21 cellular contexts compared by ENCODE assay signal in the genomic region with DNA sequence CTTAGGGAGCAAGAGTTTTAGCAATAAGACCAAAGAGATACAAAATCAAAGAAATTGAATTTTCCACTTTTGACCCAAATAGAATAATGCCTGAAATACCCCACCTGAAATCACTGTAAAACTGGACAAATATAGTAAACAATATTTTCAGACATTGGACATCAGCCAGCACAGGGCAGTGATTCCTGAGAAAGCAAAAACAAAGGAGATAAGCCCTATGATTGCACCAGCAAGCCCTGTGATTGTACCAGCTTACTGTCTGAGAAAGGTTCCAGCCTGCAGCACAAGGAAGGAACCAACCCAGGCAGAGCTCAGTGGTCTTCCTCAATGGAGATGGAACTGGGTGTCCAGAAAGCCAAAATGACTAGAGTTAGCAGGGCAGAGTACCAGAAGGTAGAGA. TPM values are rescaled to one million over a fixed set of nuclear protein-coding genes. Genes with fewer than 3 reads are reported as not detected.
DNase-seq lines count a peak whose midpoint lies in the region; ATAC-seq and TF ChIP-seq lines count a peak whose summit lies in the region.
"Had no signal": no experiment of that assay in that cellular context is flagged by ENCODE, and none has a peak within 500 bp of the region (broad histone marks: within the 10 kb centered on the region; RNA-seq: fewer than 3 reads in every experiment).

No MANE protein-coding gene starts in this region.

- TF ChIP-seq CTCF in WTC11 (IDR thresholded peaks at IDR 0.05) (no peak), esophagus muscularis mucosa (IDR thresholded peaks at IDR 0.05) (no peak)

- no peak overlapping the region for H3K4me3 Mint-ChIP-seq in activated T-cell treated with anti-CD3 and anti-CD28 coated beads, Interleukin-2, amount 50 U/mL, for 24 hours
- H3K4me3 Mint-ChIP-seq in WTC11, result no peak overlapping the region
- peak overlapping the region in 5 of 10 donors; percentile 31 to 79 (median 45) for H3K4me3 Mint-ChIP-seq in naive thymus-derived CD4-positive, alpha-beta T cell
- H3K4me3 Mint-ChIP-seq: dendritic cell treated with granulocyte-macrophage colony-stimulating factor and Interleukin-4, amounts not matched to agents 40 ng/mL and 50 ng/mL, for 4 days had no signal

- ATAC-seq in WTC11, result no peak
- ATAC-seq in naive thymus-derived CD4-positive, alpha-beta T cell, result no peak
- no peak for ATAC-seq in HG02970 (IDR thresholded peaks at IDR 0.05; ENCODE audit: low FRiP score, unreplicated experiment)
- ATAC-seq: HCT116 had no signal

- no peak for TF ChIP-seq POLR2A in esophagus muscularis mucosa (IDR thresholded peaks at IDR 0.05; ENCODE audit: low read depth)

- H3K27ac ChIP-seq in naive thymus-derived CD4-positive, alpha-beta T cell (ENCODE audit: low read depth, low read length), result no peak overlapping the region
- H3K27ac ChIP-seq in esophagus muscularis mucosa (replicated peaks in 1 of 4), result no peak overlapping the region
- H3K27ac ChIP-seq: cardiac muscle cell had no signal

- H3K27me3 ChIP-seq in naive thymus-derived CD4-positive, alpha-beta T cell (ENCODE audit: control insufficient read depth in 2 of 2, insufficient read depth in 2 of 2, low read length in 2 of 2), result no peaks in the 10 kb centered on the region
- H3K27me3 ChIP-seq in esophagus muscularis mucosa, result no peaks in the 10 kb centered on the region
- H3K27me3 ChIP-seq: cardiac muscle cell had no signal

- H3K27ac Mint-ChIP-seq in activated T-cell treated with anti-CD3 and anti-CD28 coated beads, Interleukin-2, amount 50 U/mL, for 24 hours, result peak overlapping the region; percentile 74
- peak overlapping the region; percentile 30; the same call in 1 of the 2 replicates for H3K27ac Mint-ChIP-seq in WTC11
- H3K27ac Mint-ChIP-seq in naive thymus-derived CD4-positive, alpha-beta T cell, result peak overlapping the region in 6 of 9 donors; percentile 23 to 86 (median 65)
- H3K27ac Mint-ChIP-seq: activated T-helper 2 cell treated with anti-CD3 and anti-CD28 coated beads, Interferon-gamma antibody, Interleukin-2, Interleukin-4, amounts not matched to agents 10 μg/mL and 5 μg/mL and 100 μg/mL, durations not matched to agents 14 hours and 24 hours and 36 hours; dendritic cell treated with granulocyte-macrophage colony-stimulating factor and Interleukin-4, amounts not matched to agents 40 ng/mL and 50 ng/mL, for 4 days had no signal

- peaks cover 93% of the 10 kb centered on the region for H3K36me3 Mint-ChIP-seq in activated T-cell treated with anti-CD3 and anti-CD28 coated beads, Interleukin-2, amount 50 U/mL, for 24 hours (ENCODE audit: low read depth)
- H3K36me3 Mint-ChIP-seq in WTC11, result peaks cover 31% of the 10 kb centered on the region
- H3K36me3 Mint-ChIP-seq in naive thymus-derived CD4-positive, alpha-beta T cell, result peaks cover 35 to 75% (median 73%) of the 10 kb centered on the region in 5 donors

- TF ChIP-seq EP300 in esophagus muscularis mucosa (IDR thresholded peaks at IDR 0.05), result no peak

- H3K27me3 Mint-ChIP-seq in activated T-cell treated with anti-CD3 and anti-CD28 coated beads, Interleukin-2, amount 50 U/mL, for 24 hours, result no peaks in the 10 kb centered on the region
- H3K27me3 Mint-ChIP-seq in WTC11 (ENCODE audit: low read depth), result no peaks in the 10 kb centered on the region
- no peaks in the 10 kb centered on the region for H3K27me3 Mint-ChIP-seq in naive thymus-derived CD4-positive, alpha-beta T cell
- H3K27me3 Mint-ChIP-seq: dendritic cell treated with granulocyte-macrophage colony-stimulating factor and Interleukin-4, amounts not matched to agents 40 ng/mL and 50 ng/mL, for 4 days had no signal

- peaks cover 18 to 31% of the 10 kb centered on the region in 2 donors for H3K4me1 ChIP-seq in naive thymus-derived CD4-positive, alpha-beta T cell (ENCODE audit: control insufficient read depth in 2 of 2, insufficient read depth in 2 of 2, low read length in 2 of 2)
- H3K4me1 ChIP-seq in esophagus muscularis mucosa, result peaks cover 0 to 6% (median 0%) of the 10 kb centered on the region in 4 donors

- peaks cover 0 to 24% (median 9%) of the 10 kb centered on the region in 3 experiments for H3K36me3 ChIP-seq in naive thymus-derived CD4-positive, alpha-beta T cell (ENCODE audit: control insufficient read depth in 2 of 3, insufficient read depth in 3 of 3, low read length in 3 of 3)
- H3K36me3 ChIP-seq in esophagus muscularis mucosa, result peaks cover 0 to 48% (median 16%) of the 10 kb centered on the region in 4 donors

- POLR2A ChIA-PET in WTC11 (lab: Charles Lee), result interaction anchor here (0.9 kb wide), 1 partner anchor 10 kb away, joined by 4 read pairs; the partner anchor contains the start of gene TMEM106B
- POLR2A ChIA-PET in naive thymus-derived CD4-positive, alpha-beta T cell (lab: Charles Lee), result interaction anchor here (0.6 to 1.4 kb wide), 3 partner anchors 10 to 188 kb away, joined by 3 to 6 read pairs (median 5); partner anchors contain the start of gene TMEM106B

- H3K9me3 ChIP-seq in naive thymus-derived CD4-positive, alpha-beta T cell (ENCODE audit: control insufficient read depth in 2 of 3, low read length in 3 of 3), result no peaks in the 10 kb centered on the region
- H3K9me3 ChIP-seq in esophagus muscularis mucosa, result no peaks in the 10 kb centered on the region

- H3K4me1 Mint-ChIP-seq in activated T-cell treated with anti-CD3 and anti-CD28 coated beads, Interleukin-2, amount 50 U/mL, for 24 hours (ENCODE audit: low read depth), result peaks cover 70% of the 10 kb centered on the region
- peaks cover 16% of the 10 kb centered on the region for H3K4me1 Mint-ChIP-seq in WTC11
- peaks cover 37 to 93% (median 87%) of the 10 kb centered on the region in 7 donors for H3K4me1 Mint-ChIP-seq in naive thymus-derived CD4-positive, alpha-beta T cell

- peaks cover 3% of the 10 kb centered on the region for H3K9me3 Mint-ChIP-seq in activated T-cell treated with anti-CD3 and anti-CD28 coated beads, Interleukin-2, amount 50 U/mL, for 24 hours
- H3K9me3 Mint-ChIP-seq in WTC11, result peaks cover 10% of the 10 kb centered on the region
- H3K9me3 Mint-ChIP-seq in naive thymus-derived CD4-positive, alpha-beta T cell, result peaks cover 0 to 16% (median 0%) of the 10 kb centered on the region in 11 donors
- H3K9me3 Mint-ChIP-seq: dendritic cell treated with granulocyte-macrophage colony-stimulating factor and Interleukin-4, amounts not matched to agents 40 ng/mL and 50 ng/mL, for 4 days had no signal

- CTCF ChIA-PET in WTC11 (lab: Charles Lee), result no interaction called here
- CTCF ChIA-PET in naive thymus-derived CD4-positive, alpha-beta T cell (lab: Charles Lee), result interaction anchor here (0.7 kb wide), 1 partner anchor 13 kb away, joined by 3 read pairs; no protein-coding TSS in a partner anchor

- intact Hi-C loops in naive thymus-derived CD4-positive, alpha-beta T cell (cut with micrococcal nuclease), result no loop called here
- intact Hi-C loops in esophagus muscularis mucosa (cut with DNase I), result no loop called here

- no peak overlapping the region for H3K4me3 ChIP-seq in naive thymus-derived CD4-positive, alpha-beta T cell (ENCODE audit: low read length)
- no peak overlapping the region for H3K4me3 ChIP-seq in esophagus muscularis mucosa
- H3K4me3 ChIP-seq: cardiac muscle cell had no signal

- DNase-seq in activated T-cell treated with anti-CD3 and anti-CD28 coated beads, Interleukin-2, amount 50 U/mL, for 24 hours, result no peak
- DNase-seq in activated T-cell treated with anti-CD3 and anti-CD28 coated beads, Interleukin-2, amount 50 U/mL, for 48 hours, result no peak
- DNase-seq in WTC11 (ENCODE audit: low spot score), result no peak
- peak; percentile 22 for DNase-seq in dermis blood vessel endothelial cell
- DNase-seq in naive thymus-derived CD4-positive, alpha-beta T cell, result no peak
- DNase-seq in NCI-H2196 treated with DMSO at 0.1 percent for 48 hours (lab: John Stamatoyannopoulos, UW; ENCODE audit: unreplicated experiment), result no peak
- DNase-seq in esophagus muscularis mucosa (ENCODE audit: extremely low spot score), result no peak
- DNase-seq: ACHN, amygdala, C1 segment of cervical spinal cord, head of caudate nucleus, KBM-7, MM.1S, NCI-H1436 treated with DMSO at 0.1 percent for 48 hours, Right ventricle myocardium superior, substantia nigra had no signal

TF ChIP-seq in WTC11, 78 proteins besides CTCF, POLR2A, EP300 and RAD21:
- no peak for TF ChIP-seq TCF7 (CRISPR knock-in tag; IDR thresholded peaks at IDR 0.05; ENCODE audit: low read depth)
- no peak for TF ChIP-seq ZNF263 (CRISPR knock-in tag; IDR thresholded peaks at IDR 0.05; ENCODE audit: low read depth)
- no peak for TF ChIP-seq NFATC4 (CRISPR knock-in tag; IDR thresholded peaks at IDR 0.05)
- TF ChIP-seq KAT7 (CRISPR knock-in tag; IDR thresholded peaks at IDR 0.05; ENCODE audit: borderline replicate concordance), result no peak
- TF ChIP-seq ZBTB43 (CRISPR knock-in tag; IDR thresholded peaks at IDR 0.05), result no peak
TF ChIP-seq in WTC11: peak in this region for 0.

RNA-seq across cellular contexts. Expression of gene TMEM106B, which starts 10.3 kb away (rescaled TPM):
- total RNA-seq in WTC11 (2021), result 27.3 to 32.9 TPM (median 31.0 TPM) in 3 replicates
- total RNA-seq in dermis blood vessel endothelial cell, result 38.6 and 40.3 TPM in 2 replicates
- 10 to 100 TPM; 22.8 to 69.2 (median 40.1) TPM for total RNA-seq in naive thymus-derived CD4-positive, alpha-beta T cell
- polyA plus RNA-seq in naive thymus-derived CD4-positive, alpha-beta T cell, result 10 to 100 TPM; 31.4 to 48.1 TPM
- total RNA-seq in esophagus muscularis mucosa, result 10 to 100 TPM; 39.3 to 49.8 (median 44.1) TPM
